8 cellular contexts compared by ENCODE assay signal in genomic region chr10:19930936-19931859, GRCh38.
DNase-seq lines count a peak whose midpoint lies in the region; ATAC-seq and TF ChIP-seq lines count a peak whose summit lies in the region.

No MANE protein-coding gene starts in this region.

- DNase-seq in G401 (ENCODE audit: low spot score): peak; percentile 9
- DNase-seq in SHP77 (lab: John Stamatoyannopoulos, UW): peak; percentile 69 to 71
- no peak for DNase-seq in glutamatergic neuron
- peak; percentile 23 for DNase-seq in putamen (ENCODE audit: low spot score)
- no peak for DNase-seq in HUDEP-2 (lab: John Stamatoyannopoulos, UW; ENCODE audit: unreplicated experiment in 76 of 76)
- no peak for DNase-seq in activated CD4-positive, alpha-beta T cell treated with anti-CD3 and anti-CD28 coated beads, Interleukin-2, amount 10 ng/mL, durations not matched to agents 24 days and 14 days
- no peak for DNase-seq in stimulated activated naive CD8-positive, alpha-beta T cell treated with anti-CD3 and anti-CD28 coated beads, Interleukin-15, Interleukin-2, amounts not matched to agents 100 U/mL and 50 U/mL, for 24 hours

- peak overlapping the region; percentile 57 for H3K27ac Mint-ChIP-seq in glutamatergic neuron (ENCODE audit: unreplicated experiment)
- H3K27ac Mint-ChIP-seq in activated CD4-positive, alpha-beta T cell treated with anti-CD3 and anti-CD28 coated beads, Interleukin-2, amount 10 ng/mL, durations not matched to agents 24 days and 14 days: no peak overlapping the region

- in situ Hi-C loops in G401 (cut with HindIII; ENCODE audit: low sequenced_read_pairs): no loop called here

- H3K9me3 Mint-ChIP-seq in glutamatergic neuron (ENCODE audit: unreplicated experiment): no peaks in the 10 kb centered on the region
- peaks cover 15% of the 10 kb centered on the region for H3K9me3 Mint-ChIP-seq in activated CD4-positive, alpha-beta T cell treated with anti-CD3 and anti-CD28 coated beads, Interleukin-2, amount 10 ng/mL, durations not matched to agents 24 days and 14 days

- intact Hi-C loops in activated CD4-positive, alpha-beta T cell treated with anti-CD3 and anti-CD28 coated beads, Interleukin-2, amount 10 ng/mL, durations not matched to agents 24 days and 14 days (cut with micrococcal nuclease): no loop called here

- no peak for TF ChIP-seq CTCF in glutamatergic neuron (IDR thresholded peaks at IDR 0.05; ENCODE audit: partially characterized antibody, unreplicated experiment)

- H3K4me1 Mint-ChIP-seq in glutamatergic neuron (ENCODE audit: low read depth, unreplicated experiment): peaks cover 13% of the 10 kb centered on the region
- H3K4me1 Mint-ChIP-seq in activated CD4-positive, alpha-beta T cell treated with anti-CD3 and anti-CD28 coated beads, Interleukin-2, amount 10 ng/mL, durations not matched to agents 24 days and 14 days: no peaks in the 10 kb centered on the region

- H3K36me3 Mint-ChIP-seq in glutamatergic neuron (ENCODE audit: unreplicated experiment): peaks cover 4% of the 10 kb centered on the region
- no peaks in the 10 kb centered on the region for H3K36me3 Mint-ChIP-seq in activated CD4-positive, alpha-beta T cell treated with anti-CD3 and anti-CD28 coated beads, Interleukin-2, amount 10 ng/mL, durations not matched to agents 24 days and 14 days (ENCODE audit: low read depth)

- peaks cover 1% of the 10 kb centered on the region for H3K27me3 Mint-ChIP-seq in glutamatergic neuron (ENCODE audit: unreplicated experiment)
- no peaks in the 10 kb centered on the region for H3K27me3 Mint-ChIP-seq in activated CD4-positive, alpha-beta T cell treated with anti-CD3 and anti-CD28 coated beads, Interleukin-2, amount 10 ng/mL, durations not matched to agents 24 days and 14 days

- no peak overlapping the region for H3K4me3 Mint-ChIP-seq in glutamatergic neuron (ENCODE audit: unreplicated experiment)
- H3K4me3 Mint-ChIP-seq in activated CD4-positive, alpha-beta T cell treated with anti-CD3 and anti-CD28 coated beads, Interleukin-2, amount 10 ng/mL, durations not matched to agents 24 days and 14 days: no peak overlapping the region

- ATAC-seq in GM18867 (IDR thresholded peaks at IDR 0.05; ENCODE audit: unreplicated experiment): no peak
- ATAC-seq in stimulated activated naive CD8-positive, alpha-beta T cell treated with anti-CD3 and anti-CD28 coated beads, Interleukin-15, Interleukin-2, amounts not matched to agents 100 U/mL and 50 U/mL, for 24 hours: no peak

Comparison
In these comparisons a context has a peak if more than half of its experiments do, and no peak if none do; other contexts are left out.
1. DNase-seq: peak in G401 (single experiment), SHP77 (2 of 2) and putamen (single experiment); none in glutamatergic neuron (single experiment), HUDEP-2 (0 of 76), activated CD4-positive, alpha-beta T cell treated with anti-CD3 and anti-CD28 coated beads, Interleukin-2, amount 10 ng/mL, durations not matched to agents 24 days and 14 days (single experiment) and stimulated activated naive CD8-positive, alpha-beta T cell treated with anti-CD3 and anti-CD28 coated beads, Interleukin-15, Interleukin-2, amounts not matched to agents 100 U/mL and 50 U/mL, for 24 hours (single experiment).